ENCODE assay signal across 12 cellular contexts in genomic region chr15:94586099-94586498, GRCh38.
A peak's percentile ranks its signal among the peaks of the same experiment; 100 is the strongest.
DNase-seq lines count a peak whose midpoint lies in the region; ATAC-seq and TF ChIP-seq lines count a peak whose summit lies in the region.
"Had no signal": no experiment of that assay in that cellular context is flagged by ENCODE, and none has a peak within 500 bp of the region (broad histone marks: within the 10 kb centered on the region; RNA-seq: fewer than 3 reads in every experiment).

No MANE protein-coding gene starts in this region.

- peak; percentile 67 for ATAC-seq in GM18873 (IDR thresholded peaks at IDR 0.05; ENCODE audit: low FRiP score, unreplicated experiment)
- ATAC-seq in GM21515 (IDR thresholded peaks at IDR 0.05; ENCODE audit: unreplicated experiment) = peak; percentile 55
- peak; percentile 53 for ATAC-seq in HG03039 (IDR thresholded peaks at IDR 0.05; ENCODE audit: unreplicated experiment)

- peaks cover 64% of the 10 kb centered on the region for H3K4me1 Mint-ChIP-seq in activated T-helper 1 cell treated with anti-CD3 and anti-CD28 coated beads, Interleukin-12 subunit alpha, Interleukin-12 subunit beta, Interleukin-2, Interleukin-4 antibody, amounts not matched to agents 30 ng/mL and 10 ng/mL and 1 ng/mL, durations not matched to agents 14 hours and 24 hours and 36 hours (ENCODE audit: low read depth)
- peaks cover 31% of the 10 kb centered on the region for H3K4me1 Mint-ChIP-seq in activated naive CD4-positive, alpha-beta T cell treated with anti-CD3 and anti-CD28 coated beads for 36 hours (ENCODE audit: low read depth)

- H3K27ac Mint-ChIP-seq in activated T-helper 1 cell treated with anti-CD3 and anti-CD28 coated beads, Interleukin-12 subunit alpha, Interleukin-12 subunit beta, Interleukin-2, Interleukin-4 antibody, amounts not matched to agents 30 ng/mL and 10 ng/mL and 1 ng/mL, durations not matched to agents 14 hours and 24 hours and 36 hours = no peak overlapping the region
- no peak overlapping the region for H3K27ac Mint-ChIP-seq in activated naive CD4-positive, alpha-beta T cell treated with anti-CD3 and anti-CD28 coated beads for 36 hours
- H3K27ac Mint-ChIP-seq: CD4-positive, CD25-positive, alpha-beta regulatory T cell had no signal

- H3K4me3 Mint-ChIP-seq in activated T-helper 1 cell treated with anti-CD3 and anti-CD28 coated beads, Interleukin-12 subunit alpha, Interleukin-12 subunit beta, Interleukin-2, Interleukin-4 antibody, amounts not matched to agents 30 ng/mL and 10 ng/mL and 1 ng/mL, durations not matched to agents 14 hours and 24 hours and 36 hours = peak overlapping the region; percentile 57
- no peak overlapping the region for H3K4me3 Mint-ChIP-seq in activated naive CD4-positive, alpha-beta T cell treated with anti-CD3 and anti-CD28 coated beads for 36 hours
- H3K4me3 Mint-ChIP-seq: CD4-positive, CD25-positive, alpha-beta regulatory T cell had no signal

- intact Hi-C loops in activated T-helper 1 cell treated with anti-CD3 and anti-CD28 coated beads, Interleukin-12 subunit alpha, Interleukin-12 subunit beta, Interleukin-2, Interleukin-4 antibody, amounts not matched to agents 30 ng/mL and 10 ng/mL and 1 ng/mL, durations not matched to agents 14 hours and 24 hours and 36 hours (cut with micrococcal nuclease) = loop anchor here (10.0 kb wide), 2 partner anchors 669 to 859 kb away; no protein-coding TSS in a partner anchor
- intact Hi-C loops in activated naive CD4-positive, alpha-beta T cell treated with anti-CD3 and anti-CD28 coated beads for 36 hours (cut with micrococcal nuclease) = loop anchor here (5.0 to 10.0 kb wide), 3 partner anchors 281 to 439 kb away; partner anchors contain the start of gene MCTP2

- no peak for DNase-seq in activated T-helper 1 cell treated with anti-CD3 and anti-CD28 coated beads, Interleukin-12 subunit alpha, Interleukin-12 subunit beta, Interleukin-2, Interleukin-4 antibody, amounts not matched to agents 30 ng/mL and 10 ng/mL and 1 ng/mL, durations not matched to agents 14 hours and 24 hours and 36 hours (ENCODE audit: low spot score)
- no peak for DNase-seq in NCI-H2081 (lab: John Stamatoyannopoulos, UW)
- DNase-seq in activated naive CD4-positive, alpha-beta T cell treated with anti-CD3 and anti-CD28 coated beads for 36 hours = no peak
- no peak for DNase-seq in HEK293T (ENCODE audit: extremely low spot score)
- no peak for DNase-seq in NCI-H2227 (lab: John Stamatoyannopoulos, UW; ENCODE audit: unreplicated experiment)
- DNase-seq: CD4-positive, CD25-positive, alpha-beta regulatory T cell; H7; OCI-M1; SW 1271 had no signal

- CTCF ChIA-PET in activated naive CD4-positive, alpha-beta T cell treated with anti-CD3 and anti-CD28 coated beads for 36 hours (lab: Charles Lee) = no interaction called here
- CTCF ChIA-PET in HEK293T (lab: Yijun Ruan, JAX) = no interaction called here

- POLR2A ChIA-PET in HEK293T (lab: Yijun Ruan, JAX) = no interaction called here

- H3K36me3 Mint-ChIP-seq in activated T-helper 1 cell treated with anti-CD3 and anti-CD28 coated beads, Interleukin-12 subunit alpha, Interleukin-12 subunit beta, Interleukin-2, Interleukin-4 antibody, amounts not matched to agents 30 ng/mL and 10 ng/mL and 1 ng/mL, durations not matched to agents 14 hours and 24 hours and 36 hours (ENCODE audit: low read depth) = peaks cover 9% of the 10 kb centered on the region
- H3K36me3 Mint-ChIP-seq in activated naive CD4-positive, alpha-beta T cell treated with anti-CD3 and anti-CD28 coated beads for 36 hours (ENCODE audit: low read depth) = no peaks in the 10 kb centered on the region
- H3K36me3 Mint-ChIP-seq: CD4-positive, CD25-positive, alpha-beta regulatory T cell had no signal

- H3K9me3 Mint-ChIP-seq in activated T-helper 1 cell treated with anti-CD3 and anti-CD28 coated beads, Interleukin-12 subunit alpha, Interleukin-12 subunit beta, Interleukin-2, Interleukin-4 antibody, amounts not matched to agents 30 ng/mL and 10 ng/mL and 1 ng/mL, durations not matched to agents 14 hours and 24 hours and 36 hours = peaks cover 5% of the 10 kb centered on the region
- H3K9me3 Mint-ChIP-seq in activated naive CD4-positive, alpha-beta T cell treated with anti-CD3 and anti-CD28 coated beads for 36 hours = no peaks in the 10 kb centered on the region

- H3K27me3 Mint-ChIP-seq in activated T-helper 1 cell treated with anti-CD3 and anti-CD28 coated beads, Interleukin-12 subunit alpha, Interleukin-12 subunit beta, Interleukin-2, Interleukin-4 antibody, amounts not matched to agents 30 ng/mL and 10 ng/mL and 1 ng/mL, durations not matched to agents 14 hours and 24 hours and 36 hours (ENCODE audit: insufficient read depth) = peaks cover 62% of the 10 kb centered on the region
- H3K27me3 Mint-ChIP-seq in activated naive CD4-positive, alpha-beta T cell treated with anti-CD3 and anti-CD28 coated beads for 36 hours (ENCODE audit: low read depth) = peaks cover 74% of the 10 kb centered on the region

TF ChIP-seq in HEK293T, 16 proteins besides CTCF, POLR2A, EP300 and RAD21:
- TF ChIP-seq ARNT (IDR thresholded peaks at IDR 0.05) = no peak
- TF ChIP-seq L3MBTL2 (conservative IDR thresholded peaks at IDR 0.05) = no peak
- no peak for TF ChIP-seq FOXA1 (IDR thresholded peaks at IDR 0.05)
- no peak for TF ChIP-seq TARDBP (IDR thresholded peaks at IDR 0.05)
- TF ChIP-seq FOXM1 (IDR thresholded peaks at IDR 0.05; ENCODE audit: borderline replicate concordance) = no peak
- no peak for TF ChIP-seq NFRKB (IDR thresholded peaks at IDR 0.05)
- TF ChIP-seq SP1 (IDR thresholded peaks at IDR 0.05) = no peak
- no peak for TF ChIP-seq PKNOX1 (IDR thresholded peaks at IDR 0.05)
- TF ChIP-seq CTBP1 (IDR thresholded peaks at IDR 0.05; ENCODE audit: borderline replicate concordance) = no peak
- no peak for TF ChIP-seq ELF4 (IDR thresholded peaks at IDR 0.05)
- TF ChIP-seq BHLHE40 (IDR thresholded peaks at IDR 0.05; ENCODE audit: borderline replicate concordance) = no peak
- no peak for TF ChIP-seq FOXK2 (IDR thresholded peaks at IDR 0.05)
- TF ChIP-seq HDGF (IDR thresholded peaks at IDR 0.05; ENCODE audit: borderline replicate concordance) = no peak
- TF ChIP-seq SUZ12 (IDR thresholded peaks at IDR 0.05) = no peak
- no peak for TF ChIP-seq ZNF384 (IDR thresholded peaks at IDR 0.05)
- TF ChIP-seq LEF1 (IDR thresholded peaks at IDR 0.05; ENCODE audit: borderline replicate concordance) = no peak
